Comparison of ENCODE assay signal across 15 cellular contexts in the genomic region with DNA sequence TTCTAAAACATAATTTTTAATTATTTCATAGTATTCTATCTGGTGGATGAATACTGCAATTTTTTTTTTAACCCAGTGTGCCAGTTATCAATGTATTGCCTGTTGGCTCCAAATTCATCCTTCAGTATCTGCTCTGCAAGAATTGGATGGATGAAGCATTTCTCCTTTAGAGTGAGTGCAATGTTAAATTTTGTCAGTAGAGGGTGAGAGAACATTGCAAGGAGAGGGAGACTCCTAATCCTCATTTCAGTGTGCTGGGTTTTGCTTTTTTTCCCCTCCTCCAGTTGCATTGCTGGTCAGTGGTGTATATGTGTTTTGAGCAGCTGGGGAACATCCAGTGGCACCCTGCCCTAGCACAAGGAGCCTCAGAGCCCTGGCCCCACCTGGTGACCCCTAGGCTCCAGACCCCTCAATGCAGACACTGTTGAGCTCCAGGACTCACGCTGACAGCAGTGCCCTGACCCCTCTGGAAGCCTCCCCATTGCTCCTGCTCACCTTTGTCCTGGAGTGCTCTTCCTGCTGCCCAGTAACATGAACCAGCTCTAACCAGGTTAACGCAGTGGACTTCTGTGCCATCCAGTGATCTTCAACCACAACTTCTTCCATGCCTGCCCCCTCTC.
DNase-seq lines count a peak whose midpoint lies in the region; ATAC-seq and TF ChIP-seq lines count a peak whose summit lies in the region.
"Had no signal": no experiment of that assay in that cellular context is flagged by ENCODE, and none has a peak within 500 bp of the region (broad histone marks: within the 10 kb centered on the region; RNA-seq: fewer than 3 reads in every experiment).

No MANE protein-coding gene starts in this region.

- H3K4me1 ChIP-seq in DOHH2 (ENCODE audit: control insufficient read depth, low read length) (peaks cover 5% of the 10 kb centered on the region), OCI-LY3 (ENCODE audit: low read length) (no peaks in the 10 kb centered on the region)

- H3K9me3 ChIP-seq in DOHH2 (ENCODE audit: control insufficient read depth, insufficient read depth, low read length) (no peaks in the 10 kb centered on the region), OCI-LY3 (ENCODE audit: insufficient read depth, low read length) (no peaks in the 10 kb centered on the region)

- ATAC-seq in activated CD8-positive, alpha-beta memory T cell treated with anti-CD3 and anti-CD28 coated beads, Interleukin-2, amount 10 ng/mL, durations not matched to agents 7 days and 5 days, result no peak

- no peak overlapping the region for H3K4me3 ChIP-seq in DOHH2 (ENCODE audit: low read length)
- no peak overlapping the region for H3K4me3 ChIP-seq in H7 (ENCODE audit: insufficient read depth, low read depth, low read length)
- no peak overlapping the region for H3K4me3 ChIP-seq in OCI-LY3 (ENCODE audit: low read length)
- H3K4me3 ChIP-seq: skin epidermis had no signal

- no peaks in the 10 kb centered on the region for H3K9me2 ChIP-seq in DOHH2 (replicated peaks; ENCODE audit: control insufficient read depth, low read length)

- H3K9me3 Mint-ChIP-seq in activated CD8-positive, alpha-beta memory T cell treated with anti-CD3 and anti-CD28 coated beads, Interleukin-2, amount 10 ng/mL, durations not matched to agents 7 days and 5 days (ENCODE audit: low read depth), result peaks cover 2% of the 10 kb centered on the region

- peaks cover 12% of the 10 kb centered on the region for H3K4me1 Mint-ChIP-seq in activated CD8-positive, alpha-beta memory T cell treated with anti-CD3 and anti-CD28 coated beads, Interleukin-2, amount 10 ng/mL, durations not matched to agents 7 days and 5 days

- H3K4me2 ChIP-seq in DOHH2 (ENCODE audit: low read length) (no peak overlapping the region), OCI-LY3 (ENCODE audit: low read length) (no peak overlapping the region)

- CTCF ChIA-PET in activated CD8-positive, alpha-beta memory T cell treated with anti-CD3 and anti-CD28 coated beads, Interleukin-2, amount 10 ng/mL, durations not matched to agents 7 days and 5 days (lab: Charles Lee), result interaction anchor here (1.1 kb wide), 1 partner anchor 11 kb away, joined by 4 read pairs; no protein-coding TSS in a partner anchor

- no peaks in the 10 kb centered on the region for H4K20me1 ChIP-seq in DOHH2 (ENCODE audit: control insufficient read depth, insufficient read depth, low read depth, low read length)
- H4K20me1 ChIP-seq in OCI-LY3 (ENCODE audit: insufficient read depth, low read length), result no peaks in the 10 kb centered on the region

- H3K79me2 ChIP-seq in DOHH2 (ENCODE audit: control insufficient read depth, low read length) (no peaks in the 10 kb centered on the region), OCI-LY3 (ENCODE audit: low read length) (no peaks in the 10 kb centered on the region)

- TF ChIP-seq CTCF in DOHH2 (IDR thresholded peaks at IDR 0.05; ENCODE audit: low read depth, low read length, poor library complexity, severe bottlenecking) (peak; percentile 47), OCI-LY3 (IDR thresholded peaks at IDR 0.05; ENCODE audit: low read depth, low read length) (peak; percentile 46)

- no peaks in the 10 kb centered on the region for H3K27me3 Mint-ChIP-seq in activated CD8-positive, alpha-beta memory T cell treated with anti-CD3 and anti-CD28 coated beads, Interleukin-2, amount 10 ng/mL, durations not matched to agents 7 days and 5 days
- H3K27me3 Mint-ChIP-seq: activated naive CD8-positive, alpha-beta T cell had no signal

- H3K36me3 Mint-ChIP-seq in activated CD8-positive, alpha-beta memory T cell treated with anti-CD3 and anti-CD28 coated beads, Interleukin-2, amount 10 ng/mL, durations not matched to agents 7 days and 5 days, result peaks cover 4% of the 10 kb centered on the region

- no peak overlapping the region for H2AFZ ChIP-seq in OCI-LY3 (ENCODE audit: low read depth, low read length)

- no peak overlapping the region for H3K4me3 Mint-ChIP-seq in activated CD8-positive, alpha-beta memory T cell treated with anti-CD3 and anti-CD28 coated beads, Interleukin-2, amount 10 ng/mL, durations not matched to agents 7 days and 5 days
- H3K4me3 Mint-ChIP-seq: activated naive CD8-positive, alpha-beta T cell; CD4-positive, CD25-positive, alpha-beta regulatory T cell; IgD-negative memory B cell had no signal

- DNase-seq in H7, result peak; percentile 69
- DNase-seq in erythroblast (lab: John Stamatoyannopoulos, UW), result peak; percentile 10 to 12
- DNase-seq in activated CD8-positive, alpha-beta memory T cell treated with anti-CD3 and anti-CD28 coated beads, Interleukin-2, amount 10 ng/mL, durations not matched to agents 7 days and 5 days, result no peak
- no peak for DNase-seq in NCI-H2107 treated with DMSO at 0.1 percent for 48 hours (lab: John Stamatoyannopoulos, UW; ENCODE audit: unreplicated experiment)
- no peak for DNase-seq in AG20443 (ENCODE audit: low spot score)
- DNase-seq in GF-D8 (lab: John Stamatoyannopoulos, UW), result no peak
- DNase-seq: NCI-H446 treated with DMSO at 0.1 percent for 48 hours, nucleus accumbens, SHP77 had no signal

- peaks cover 12% of the 10 kb centered on the region for H3K27me3 ChIP-seq in DOHH2 (ENCODE audit: control insufficient read depth, low read length)
- H3K27me3 ChIP-seq in H7 (ENCODE audit: control insufficient read depth, insufficient read depth, low read length), result no peaks in the 10 kb centered on the region
- H3K27me3 ChIP-seq in OCI-LY3 (ENCODE audit: low read depth, low read length), result 0 out of 2 replicates have a peak, but pooled peaks cover 7% of the 10 kb centered on the region

- H3K27ac ChIP-seq in DOHH2 (ENCODE audit: low read depth, low read length), result no peak overlapping the region
- H3K27ac ChIP-seq in OCI-LY3 (ENCODE audit: low read length), result no peak overlapping the region
- H3K27ac ChIP-seq: skin epidermis had no signal

- H3K27ac Mint-ChIP-seq in activated CD8-positive, alpha-beta memory T cell treated with anti-CD3 and anti-CD28 coated beads, Interleukin-2, amount 10 ng/mL, durations not matched to agents 7 days and 5 days, result no peak overlapping the region
- H3K27ac Mint-ChIP-seq: activated naive CD8-positive, alpha-beta T cell; CD4-positive, CD25-positive, alpha-beta regulatory T cell; IgD-negative memory B cell had no signal

- no peak for TF ChIP-seq POLR2A in erythroblast (IDR thresholded peaks at IDR 0.05; ENCODE audit: low read length)

- no peaks in the 10 kb centered on the region for H3F3A ChIP-seq in DOHH2 (ENCODE audit: control insufficient read depth, insufficient read depth)

- no peak overlapping the region for H3K9ac ChIP-seq in OCI-LY3 (ENCODE audit: low read length)

- no peaks in the 10 kb centered on the region for H3K36me3 ChIP-seq in DOHH2 (ENCODE audit: control insufficient read depth, low read length)
- H3K36me3 ChIP-seq in H7 (replicated peaks; ENCODE audit: control insufficient read depth, insufficient read depth, low read length), result no peaks in the 10 kb centered on the region
- H3K36me3 ChIP-seq in OCI-LY3 (replicated peaks; ENCODE audit: low read depth, low read length), result no peaks in the 10 kb centered on the region

Comparison
In these comparisons a context has a peak if more than half of its experiments do, and no peak if none do; other contexts are left out.
1. DNase-seq: peak in H7 (single experiment) and erythroblast (2 of 2); none in activated CD8-positive, alpha-beta memory T cell treated with anti-CD3 and anti-CD28 coated beads, Interleukin-2, amount 10 ng/mL, durations not matched to agents 7 days and 5 days (single experiment), NCI-H2107 treated with DMSO at 0.1 percent for 48 hours (single experiment), AG20443 (single experiment) and GF-D8 (single experiment).